In genomic region chr12:115341442-115341841, GRCh38 we compare ENCODE assay signal across 1 cellular context.
TF ChIP-seq lines count a peak whose summit lies in the region.

No MANE protein-coding gene starts in this region.

TF ChIP-seq in SK-N-SH, 30 proteins besides CTCF, POLR2A, EP300 and RAD21 (continued from another document):
- TF ChIP-seq, protein P1, sequence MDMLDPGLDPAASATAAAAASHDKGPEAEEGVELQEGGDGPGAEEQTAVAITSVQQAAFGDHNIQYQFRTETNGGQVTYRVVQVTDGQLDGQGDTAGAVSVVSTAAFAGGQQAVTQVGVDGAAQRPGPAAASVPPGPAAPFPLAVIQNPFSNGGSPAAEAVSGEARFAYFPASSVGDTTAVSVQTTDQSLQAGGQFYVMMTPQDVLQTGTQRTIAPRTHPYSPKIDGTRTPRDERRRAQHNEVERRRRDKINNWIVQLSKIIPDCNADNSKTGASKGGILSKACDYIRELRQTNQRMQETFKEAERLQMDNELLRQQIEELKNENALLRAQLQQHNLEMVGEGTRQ (IDR thresholded peaks at IDR 0.05; ENCODE audit: borderline replicate concordance, low read depth, low read length), result no peak
- TF ChIP-seq NFIC (IDR thresholded peaks at IDR 0.05; ENCODE audit: borderline replicate concordance), result peak; percentile 99
- TF ChIP-seq PBX3 (IDR thresholded peaks at IDR 0.05), result peak; percentile 78
- no peak for TF ChIP-seq GABPA (IDR thresholded peaks at IDR 0.05; ENCODE audit: low read depth)
- TF ChIP-seq USF1 (IDR thresholded peaks at IDR 0.05; ENCODE audit: borderline replicate concordance, low read depth), result peak; percentile 67; the same call in 1 of the 2 replicates
- TF ChIP-seq MXI1 (IDR thresholded peaks at IDR 0.05; ENCODE audit: low read depth, low read length), result no peak
- TF ChIP-seq RFX5 (IDR thresholded peaks at IDR 0.05; ENCODE audit: low read length), result no peak
